16 cellular contexts compared by ENCODE assay signal in the genomic region with DNA sequence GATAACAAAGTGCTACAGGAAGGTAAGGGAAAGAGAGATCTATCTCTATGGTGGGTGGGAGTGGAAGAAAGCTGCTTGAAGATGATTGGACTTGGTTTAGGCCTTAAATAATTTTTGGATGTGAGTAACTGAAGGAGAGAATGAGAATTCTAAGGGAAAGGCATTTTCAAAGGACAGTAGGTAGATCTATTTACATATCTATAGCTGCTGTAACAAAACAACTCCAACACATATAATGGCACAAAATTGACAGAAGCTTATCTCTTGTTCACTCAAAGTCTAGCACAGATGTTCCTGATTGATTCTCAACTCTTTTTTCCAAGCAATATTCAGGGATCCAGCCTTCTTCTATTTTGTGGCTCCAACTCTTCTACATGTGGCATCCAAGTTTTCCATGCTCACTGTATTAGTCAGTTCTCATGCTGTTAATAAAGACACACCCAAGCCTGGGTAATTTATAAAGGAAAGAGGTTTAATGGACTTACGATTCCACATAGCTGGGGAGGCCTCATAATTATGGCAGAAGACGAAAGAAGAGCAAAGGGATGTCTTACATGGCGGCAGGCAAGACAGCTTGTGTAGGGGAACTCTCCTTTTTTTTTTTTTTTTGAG. TPM values are rescaled to one million over a fixed set of nuclear protein-coding genes. Genes with fewer than 3 reads are reported as not detected.
DNase-seq lines count a peak whose midpoint lies in the region; ATAC-seq and TF ChIP-seq lines count a peak whose summit lies in the region.
"Had no signal": no experiment of that assay in that cellular context is flagged by ENCODE, and none has a peak within 500 bp of the region (broad histone marks: within the 10 kb centered on the region; RNA-seq: fewer than 3 reads in every experiment).

No MANE protein-coding gene starts in this region.

- H3K4me3 Mint-ChIP-seq in GM23338 (no peak overlapping the region), chondrocyte (ENCODE audit: unreplicated experiment) (no peak overlapping the region), neural crest cell (peak overlapping the region; percentile 20)
- H3K4me3 Mint-ChIP-seq: B cell; CD8-positive, alpha-beta T cell had no signal

- no peaks in the 10 kb centered on the region for H4K20me1 ChIP-seq in GM23338 (replicated peaks; ENCODE audit: insufficient read depth)
- H4K20me1 ChIP-seq: BLaER1 treated with 17β-estradiol and CSF1 and Interleukin-3, amounts not matched to agents 10 nM and 100 nM had no signal

- H3F3A ChIP-seq in GM23338 (replicated peaks; ENCODE audit: low read depth), result peaks cover 7% of the 10 kb centered on the region; the same call in 1 of the 2 replicates

- ATAC-seq in GM23338, result no peak
- ATAC-seq: CD8-positive, alpha-beta T cell; GM12878 had no signal

- H3K9me2 ChIP-seq in GM23338 (ENCODE audit: insufficient read depth), result no peaks in the 10 kb centered on the region; the same call in 1 of the 2 replicates

- H3K4me1 Mint-ChIP-seq in GM23338 (peaks cover 27% of the 10 kb centered on the region), chondrocyte (ENCODE audit: low read depth) (peaks cover 41% of the 10 kb centered on the region), neural crest cell (peaks cover 17% of the 10 kb centered on the region)

- DNase-seq in AG10803 (ENCODE audit: low read depth), result peak; percentile 50
- DNase-seq in GM23338 (ENCODE audit: low spot score), result no peak
- DNase-seq in chondrocyte (ENCODE audit: low spot score), result no peak
- no peak for DNase-seq in neural crest cell (ENCODE audit: low read depth, low spot score)
- no peak for DNase-seq in effector CD8-positive, alpha-beta T cell (lab: John Stamatoyannopoulos, UW)
- DNase-seq in iPS-NIHi7 (ENCODE audit: extremely low spot score), result no peak
- no peak for DNase-seq in OCI-M2 (lab: John Stamatoyannopoulos, UW; ENCODE audit: unreplicated experiment)
- DNase-seq: 8988T; Calu3; CD8-positive, alpha-beta T cell; DMS79 treated with DMSO at 0.1 percent for 48 hours; EL; HCEC 1CT had no signal

- H3K27me3 Mint-ChIP-seq in GM23338 (ENCODE audit: insufficient read depth, low read depth, poor library complexity) (peaks cover 28% of the 10 kb centered on the region), chondrocyte (ENCODE audit: low read depth) (no peaks in the 10 kb centered on the region), neural crest cell (ENCODE audit: low read depth) (peaks cover 7% of the 10 kb centered on the region)

- no peaks in the 10 kb centered on the region for H3K9me3 Mint-ChIP-seq in GM23338
- no peaks in the 10 kb centered on the region for H3K9me3 Mint-ChIP-seq in chondrocyte (ENCODE audit: low read depth)
- H3K9me3 Mint-ChIP-seq in neural crest cell, result no peaks in the 10 kb centered on the region
- H3K9me3 Mint-ChIP-seq: CD8-positive, alpha-beta T cell had no signal

- no peak overlapping the region for H2AFZ ChIP-seq in GM23338

- H3K36me3 Mint-ChIP-seq in GM23338 (ENCODE audit: low read depth), result no peaks in the 10 kb centered on the region
- peaks cover 5% of the 10 kb centered on the region for H3K36me3 Mint-ChIP-seq in chondrocyte (ENCODE audit: low read depth)
- H3K36me3 Mint-ChIP-seq in neural crest cell (ENCODE audit: low read depth), result no peaks in the 10 kb centered on the region
- H3K36me3 Mint-ChIP-seq: CD8-positive, alpha-beta T cell had no signal

- H3K4me3 ChIP-seq in AG10803 (ENCODE audit: low read length), result no peak overlapping the region
- H3K4me3 ChIP-seq in GM23338, result no peak overlapping the region
- H3K4me3 ChIP-seq: BLaER1 treated with 17β-estradiol and CSF1 and Interleukin-3, amounts not matched to agents 10 nM and 100 nM; GM12878 had no signal

- H3K36me3 ChIP-seq in GM23338 (ENCODE audit: insufficient read depth), result no peaks in the 10 kb centered on the region
- H3K36me3 ChIP-seq: BLaER1 treated with 17β-estradiol and CSF1 and Interleukin-3, amounts not matched to agents 10 nM and 100 nM had no signal

- peaks cover 4% of the 10 kb centered on the region; the same call in 1 of the 2 replicates for H3K79me2 ChIP-seq in GM23338 (replicated peaks; ENCODE audit: insufficient read depth)

- H3K27ac Mint-ChIP-seq in GM23338, result peak overlapping the region; percentile 14
- peak overlapping the region; percentile 69 for H3K27ac Mint-ChIP-seq in chondrocyte (ENCODE audit: unreplicated experiment)
- H3K27ac Mint-ChIP-seq in neural crest cell (ENCODE audit: unreplicated experiment), result no peak overlapping the region
- H3K27ac Mint-ChIP-seq: B cell; CD8-positive, alpha-beta T cell had no signal

- H3K4me2 ChIP-seq in GM23338, result 0 out of 2 replicates have a peak overlapping the region, but pooled peaks have one; percentile 15
- H3K4me2 ChIP-seq: BLaER1 treated with 17β-estradiol and CSF1 and Interleukin-3, amounts not matched to agents 10 nM and 100 nM had no signal

- H3K27ac ChIP-seq in GM23338 (ENCODE audit: low read depth), result no peak overlapping the region
- H3K27ac ChIP-seq: BLaER1 treated with 17β-estradiol and CSF1 and Interleukin-3, amounts not matched to agents 10 nM and 100 nM had no signal

- TF ChIP-seq CTCF in AG10803 (conservative IDR thresholded peaks at IDR 0.05; ENCODE audit: low read length), result no peak
- no peak for TF ChIP-seq CTCF in GM23338 (conservative IDR thresholded peaks at IDR 0.05; ENCODE audit: low read depth in 2 of 2)
- TF ChIP-seq CTCF in chondrocyte (IDR thresholded peaks at IDR 0.05), result no peak
- no peak for TF ChIP-seq CTCF in neural crest cell (conservative IDR thresholded peaks at IDR 0.05)

- peaks cover 35% of the 10 kb centered on the region for H3K27me3 ChIP-seq in GM23338 (ENCODE audit: insufficient read depth)
- H3K27me3 ChIP-seq: BLaER1 treated with 17β-estradiol and CSF1 and Interleukin-3, amounts not matched to agents 10 nM and 100 nM had no signal

- peaks cover 14% of the 10 kb centered on the region for H3K4me1 ChIP-seq in GM23338 (ENCODE audit: insufficient read depth)
- H3K4me1 ChIP-seq: BLaER1 treated with 17β-estradiol and CSF1 and Interleukin-3, amounts not matched to agents 10 nM and 100 nM had no signal

TF ChIP-seq in GM23338, 12 proteins besides CTCF, POLR2A, EP300 and RAD21:
- TF ChIP-seq JUNB (IDR thresholded peaks at IDR 0.05; ENCODE audit: unreplicated experiment), result no peak
- no peak for TF ChIP-seq STAT1 (IDR thresholded peaks at IDR 0.05; ENCODE audit: unreplicated experiment)
- TF ChIP-seq ZNF331 (CRISPR knock-in tag; IDR thresholded peaks at IDR 0.05; ENCODE audit: low read depth), result no peak
- TF ChIP-seq, protein P1, sequence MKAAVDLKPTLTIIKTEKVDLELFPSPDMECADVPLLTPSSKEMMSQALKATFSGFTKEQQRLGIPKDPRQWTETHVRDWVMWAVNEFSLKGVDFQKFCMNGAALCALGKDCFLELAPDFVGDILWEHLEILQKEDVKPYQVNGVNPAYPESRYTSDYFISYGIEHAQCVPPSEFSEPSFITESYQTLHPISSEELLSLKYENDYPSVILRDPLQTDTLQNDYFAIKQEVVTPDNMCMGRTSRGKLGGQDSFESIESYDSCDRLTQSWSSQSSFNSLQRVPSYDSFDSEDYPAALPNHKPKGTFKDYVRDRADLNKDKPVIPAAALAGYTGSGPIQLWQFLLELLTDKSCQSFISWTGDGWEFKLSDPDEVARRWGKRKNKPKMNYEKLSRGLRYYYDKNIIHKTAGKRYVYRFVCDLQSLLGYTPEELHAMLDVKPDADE (IDR thresholded peaks at IDR 0.05), result no peak

RNA-seq across cellular contexts. Expression of a gene that starts 3.1 kb away (rescaled TPM):
- 35.4 and 41.7 TPM in 2 replicates for total RNA-seq in GM23338 (2014; rRNA removed; shearing (Covaris generic))
- polyA plus RNA-seq in GM23338 (2016; fragmentation: Nextera tagmentation; extraction: Ambion mirVana), result 29.4 and 30.3 TPM in 2 replicates
- total RNA-seq in chondrocyte (91.8 to 93.0 TPM (median 92.7 TPM) in 3 replicates), neural crest cell (22.3 and 26.1 TPM in 2 replicates)
- total RNA-seq: B cell; CD8-positive, alpha-beta T cell had no signal
